8 cellular contexts compared by ENCODE assay signal in the genomic region with DNA sequence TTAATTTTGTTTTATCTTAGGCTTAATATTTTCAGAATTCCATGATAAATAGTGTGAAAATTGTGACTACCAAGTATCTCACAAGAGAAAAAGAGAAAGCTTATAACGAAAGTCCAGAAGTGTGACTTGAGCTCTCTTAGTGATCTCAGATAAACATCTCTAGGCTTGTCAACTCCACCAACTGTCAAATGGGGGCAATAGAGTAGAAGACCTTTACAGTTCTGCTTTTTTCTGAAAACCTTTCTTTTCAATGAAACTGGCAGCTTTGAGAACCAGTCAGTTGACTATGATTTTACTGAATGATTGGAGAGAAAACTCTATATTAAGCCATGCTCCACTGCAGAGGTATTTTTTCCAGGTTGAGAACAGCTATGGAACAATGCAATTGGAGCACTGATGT.
A peak's percentile ranks its signal among the peaks of the same experiment; 100 is the strongest.
DNase-seq lines count a peak whose midpoint lies in the region; ATAC-seq and TF ChIP-seq lines count a peak whose summit lies in the region.

No MANE protein-coding gene starts in this region.

- WGBS in hepatocyte (ENCODE audit: low lambda C conversion rate, missing lambda C conversion rate) = 45% methylated on average over 1 of the region's 1 CpG

- DNase-seq in HL-60 (ENCODE audit: low read depth in 1 of 2, low spot score in 1 of 2) = peak; percentile 6 to 41
- no peak for DNase-seq in hepatocyte (ENCODE audit: low spot score)
- no peak for DNase-seq in COR-L47 (lab: John Stamatoyannopoulos, UW)
- DNase-seq in osteoblast (ENCODE audit: insufficient read length, low spot score, missing footprints) = no peak
- DNase-seq in DMS153 treated with DMSO at 0.1 percent for 48 hours (lab: John Stamatoyannopoulos, UW; ENCODE audit: unreplicated experiment) = no peak

- H3K79me2 ChIP-seq in hepatocyte (no peaks in the 10 kb centered on the region), osteoblast (ENCODE audit: insufficient read depth, low read length) (no peaks in the 10 kb centered on the region)

- ATAC-seq in GM18870 (IDR thresholded peaks at IDR 0.05; ENCODE audit: unreplicated experiment) (peak; percentile 60), HG02678 (IDR thresholded peaks at IDR 0.05; ENCODE audit: unreplicated experiment) (peak; percentile 71), GM21528 (IDR thresholded peaks at IDR 0.05; ENCODE audit: low FRiP score, unreplicated experiment) (no peak)

- H3K27ac ChIP-seq in HL-60 (replicated peaks) = peak overlapping the region; percentile 57
- peak overlapping the region; percentile 79 for H3K27ac ChIP-seq in hepatocyte
- H3K27ac ChIP-seq in osteoblast (ENCODE audit: low read depth, low read length) = no peak overlapping the region

- H3K9me3 ChIP-seq in hepatocyte (ENCODE audit: low read depth) = no peaks in the 10 kb centered on the region
- H3K9me3 ChIP-seq in osteoblast (ENCODE audit: low read depth, low read length) = no peaks in the 10 kb centered on the region

- no peaks in the 10 kb centered on the region for H3K36me3 ChIP-seq in hepatocyte (replicated peaks; ENCODE audit: insufficient read depth, low read depth)
- H3K36me3 ChIP-seq in osteoblast (ENCODE audit: insufficient read depth, low read length) = no peaks in the 10 kb centered on the region

- no peaks in the 10 kb centered on the region for H3K9me2 ChIP-seq in hepatocyte (replicated peaks; ENCODE audit: insufficient read depth)

- H3K4me2 ChIP-seq in hepatocyte (no peak overlapping the region), osteoblast (ENCODE audit: insufficient read depth, low read length) (no peak overlapping the region)

- H4K20me1 ChIP-seq in hepatocyte (ENCODE audit: insufficient read depth, poor library complexity, severe bottlenecking) (no peaks in the 10 kb centered on the region), osteoblast (ENCODE audit: insufficient read depth, low read length) (no peaks in the 10 kb centered on the region)

- no peak overlapping the region for H3K4me3 ChIP-seq in HL-60 (replicated peaks; ENCODE audit: insufficient read depth, low read length)
- no peak overlapping the region for H3K4me3 ChIP-seq in hepatocyte
- no peak overlapping the region for H3K4me3 ChIP-seq in osteoblast (ENCODE audit: insufficient read depth, low read length)

- H3K27me3 ChIP-seq in HL-60 (ENCODE audit: insufficient read depth, poor library complexity, severe bottlenecking) (no peaks in the 10 kb centered on the region), hepatocyte (no peaks in the 10 kb centered on the region), osteoblast (ENCODE audit: insufficient read depth, low read length) (no peaks in the 10 kb centered on the region)

- no peak overlapping the region for H2AFZ ChIP-seq in hepatocyte
- H2AFZ ChIP-seq in osteoblast (ENCODE audit: low read length) = no peak overlapping the region

- TF ChIP-seq CTCF in HL-60 (IDR thresholded peaks at IDR 0.05; ENCODE audit: insufficient read depth, low read length) = no peak
- no peak for TF ChIP-seq CTCF in hepatocyte (IDR thresholded peaks at IDR 0.05; ENCODE audit: poor library complexity)
- no peak for TF ChIP-seq CTCF in osteoblast (IDR thresholded peaks at IDR 0.05; ENCODE audit: extremely low read depth, low read depth, low read length)

- no peaks in the 10 kb centered on the region for H3K4me1 ChIP-seq in hepatocyte (ENCODE audit: insufficient read depth)
- H3K4me1 ChIP-seq in osteoblast (ENCODE audit: insufficient read depth, low read length) = peaks cover 6% of the 10 kb centered on the region

Comparison
In these comparisons a context has a peak if more than half of its experiments do, and no peak if none do; other contexts are left out.
1. DNase-seq: peak in HL-60 (2 of 2); none in hepatocyte (single experiment), COR-L47 (single experiment), osteoblast (single experiment) and DMS153 treated with DMSO at 0.1 percent for 48 hours (single experiment).